ENCODE assay signal across 23 cellular contexts in the genomic region with DNA sequence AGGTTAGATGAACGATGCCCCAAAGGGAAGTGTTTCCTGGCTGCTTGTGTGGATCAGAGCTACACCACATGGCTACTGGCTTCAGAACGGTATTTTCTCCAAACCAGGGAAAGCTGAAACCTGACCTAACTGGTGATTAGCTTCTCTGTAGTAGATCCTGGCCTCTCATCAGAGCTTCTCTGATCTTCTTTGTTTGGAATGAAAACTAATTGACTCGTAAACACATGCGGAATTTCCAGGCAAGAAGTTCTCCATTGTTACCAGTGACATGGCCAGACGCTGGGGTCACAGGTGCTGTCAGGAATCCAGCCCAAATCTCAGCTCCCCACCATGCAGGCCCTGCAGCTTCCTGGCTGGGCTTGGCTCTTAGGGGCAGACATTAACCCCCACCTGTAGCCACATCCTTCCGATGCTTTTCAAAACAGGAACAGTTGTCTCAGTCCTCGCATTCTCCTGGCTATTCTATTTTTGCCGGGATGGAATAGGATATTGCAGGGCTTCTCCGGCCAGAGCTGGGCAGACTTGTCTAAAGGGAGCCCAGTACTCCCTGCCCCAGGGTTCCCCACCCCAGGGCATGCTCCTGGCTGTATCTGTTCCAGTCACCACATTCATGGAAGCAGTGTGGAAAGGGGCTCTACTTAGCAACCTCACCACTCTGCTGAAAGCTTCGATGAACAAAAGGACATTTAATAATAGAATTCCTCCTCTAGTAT.
A peak's percentile ranks its signal among the peaks of the same experiment; 100 is the strongest.
DNase-seq lines count a peak whose midpoint lies in the region; ATAC-seq and TF ChIP-seq lines count a peak whose summit lies in the region.
"Had no signal": no experiment of that assay in that cellular context is flagged by ENCODE, and none has a peak within 500 bp of the region (broad histone marks: within the 10 kb centered on the region; RNA-seq: fewer than 3 reads in every experiment).

No MANE protein-coding gene starts in this region.

- DNase-seq in ELF-1 (ENCODE audit: low read depth, low spot score) (peak; percentile 95), MM.1S (no peak), myocyte (ENCODE audit: low read depth) (peak; percentile 69), GM20000 (ENCODE audit: low spot score) (no peak)
- DNase-seq in stimulated activated CD4-positive, alpha-beta T cell treated with anti-CD3 and anti-CD28 coated beads, Interleukin-4, amount 100 ng/mL, for 24 hours = no peak
- DNase-seq: activated CD4-positive, alpha-beta T cell treated with anti-CD3 and anti-CD28 coated beads, Interleukin-2, amount 10 ng/mL, durations not matched to agents 24 days and 14 days; activated naive CD4-positive, alpha-beta T cell treated with anti-CD3 and anti-CD28 coated beads, Interleukin-2, amount 50 U/mL, for 16 hours; amygdala; caudate nucleus; CD4-positive, alpha-beta memory T cell; KG1; left ventricle myocardium inferior; natural killer cell; NCI-H1694; NCI-H2171 treated with DMSO at 0.1 percent for 48 hours; NCI-H524 treated with DMSO at 0.1 percent for 48 hours; upper lobe of left lung had no signal

- H3K4me1 ChIP-seq in MM.1S (ENCODE audit: low read length) (peaks cover 24% of the 10 kb centered on the region), ectodermal cell (ENCODE audit: control insufficient read depth, insufficient read depth, low read length) (no peaks in the 10 kb centered on the region)
- H3K4me1 ChIP-seq: left ventricle myocardium inferior, parathyroid adenoma, upper lobe of left lung had no signal

- no peaks in the 10 kb centered on the region for H3K9me2 ChIP-seq in MM.1S (replicated peaks; ENCODE audit: insufficient read depth, low read length)

- H3K4me3 ChIP-seq in MM.1S (ENCODE audit: low read length) (peak overlapping the region; percentile 11; the same call in 1 of the 2 replicates), ectodermal cell (ENCODE audit: insufficient read depth, low read depth, low read length) (no peak overlapping the region)
- H3K4me3 ChIP-seq: left ventricle myocardium inferior, upper lobe of left lung had no signal

- TF ChIP-seq CTCF in MM.1S (IDR thresholded peaks at IDR 0.05; ENCODE audit: low read length) = no peak
- no peak for TF ChIP-seq CTCF in GM20000 (IDR thresholded peaks at IDR 0.05; ENCODE audit: extremely low read depth, missing control alignments)

- H3K79me2 ChIP-seq in MM.1S (ENCODE audit: low read length) = no peaks in the 10 kb centered on the region
- H3K79me2 ChIP-seq: parathyroid adenoma had no signal

- no peak for ATAC-seq in GM21360 (IDR thresholded peaks at IDR 0.05; ENCODE audit: unreplicated experiment)
- no peak for ATAC-seq in GM19455 (IDR thresholded peaks at IDR 0.05; ENCODE audit: unreplicated experiment)
- ATAC-seq: natural killer cell, SK-N-SH treated with all-trans-retinoic acid at 6 μM for 48 hours had no signal

- no peaks in the 10 kb centered on the region for H3K27me3 ChIP-seq in MM.1S (replicated peaks; ENCODE audit: insufficient read depth, low read length)
- peaks cover 10% of the 10 kb centered on the region for H3K27me3 ChIP-seq in ectodermal cell (ENCODE audit: control insufficient read depth, insufficient read depth, low read length, poor library complexity, severe bottlenecking)
- H3K27me3 ChIP-seq: upper lobe of left lung had no signal

- peak overlapping the region; percentile 65 for H3K4me2 ChIP-seq in MM.1S (ENCODE audit: low read depth, low read length)

- H2AFZ ChIP-seq in MM.1S (ENCODE audit: low read length) = peak overlapping the region; percentile 69
- H2AFZ ChIP-seq: parathyroid adenoma had no signal

- H3F3A ChIP-seq in MM.1S (ENCODE audit: insufficient read depth, low read length) = no peaks in the 10 kb centered on the region

- no peaks in the 10 kb centered on the region for H4K20me1 ChIP-seq in MM.1S (ENCODE audit: insufficient read depth, low read length)

- peak overlapping the region; percentile 19; the same call in 1 of the 2 replicates for H3K9ac ChIP-seq in MM.1S (ENCODE audit: low read length)
- H3K9ac ChIP-seq: parathyroid adenoma had no signal

- no peaks in the 10 kb centered on the region for H3K36me3 ChIP-seq in MM.1S (replicated peaks; ENCODE audit: insufficient read depth, low read length)
- no peaks in the 10 kb centered on the region for H3K36me3 ChIP-seq in ectodermal cell (ENCODE audit: control insufficient read depth, insufficient read depth, low read length)
- H3K36me3 ChIP-seq: left ventricle myocardium inferior, upper lobe of left lung had no signal

- H3K9me3 ChIP-seq in MM.1S (replicated peaks; ENCODE audit: insufficient read depth, low read length) = no peaks in the 10 kb centered on the region
- H3K9me3 ChIP-seq in ectodermal cell (ENCODE audit: control insufficient read depth, low read length) = no peaks in the 10 kb centered on the region
- H3K9me3 ChIP-seq: left ventricle myocardium inferior, upper lobe of left lung had no signal

- H3K27ac ChIP-seq in MM.1S (ENCODE audit: low read length) (peak overlapping the region; percentile 15; the same call in 1 of the 2 replicates), ectodermal cell (ENCODE audit: insufficient read depth, low read depth, low read length, poor library complexity, severe bottlenecking) (peak overlapping the region; percentile 48)
- H3K27ac ChIP-seq: epithelial cell of prostate, left ventricle myocardium inferior, parathyroid adenoma, upper lobe of left lung had no signal

- 10 to 12% methylated on average over 10 of the region's 10 CpGs for WGBS in ectodermal cell, 2 experiments

Comparison
In these comparisons a context has a peak if more than half of its experiments do, and no peak if none do; other contexts are left out.
1. DNase-seq: peak in ELF-1 (single experiment) and myocyte (single experiment); none in MM.1S (single experiment), stimulated activated CD4-positive, alpha-beta T cell treated with anti-CD3 and anti-CD28 coated beads, Interleukin-4, amount 100 ng/mL, for 24 hours (single experiment) and GM20000 (single experiment).